Comparison of ENCODE assay signal across 2 cellular contexts in the genomic region with DNA sequence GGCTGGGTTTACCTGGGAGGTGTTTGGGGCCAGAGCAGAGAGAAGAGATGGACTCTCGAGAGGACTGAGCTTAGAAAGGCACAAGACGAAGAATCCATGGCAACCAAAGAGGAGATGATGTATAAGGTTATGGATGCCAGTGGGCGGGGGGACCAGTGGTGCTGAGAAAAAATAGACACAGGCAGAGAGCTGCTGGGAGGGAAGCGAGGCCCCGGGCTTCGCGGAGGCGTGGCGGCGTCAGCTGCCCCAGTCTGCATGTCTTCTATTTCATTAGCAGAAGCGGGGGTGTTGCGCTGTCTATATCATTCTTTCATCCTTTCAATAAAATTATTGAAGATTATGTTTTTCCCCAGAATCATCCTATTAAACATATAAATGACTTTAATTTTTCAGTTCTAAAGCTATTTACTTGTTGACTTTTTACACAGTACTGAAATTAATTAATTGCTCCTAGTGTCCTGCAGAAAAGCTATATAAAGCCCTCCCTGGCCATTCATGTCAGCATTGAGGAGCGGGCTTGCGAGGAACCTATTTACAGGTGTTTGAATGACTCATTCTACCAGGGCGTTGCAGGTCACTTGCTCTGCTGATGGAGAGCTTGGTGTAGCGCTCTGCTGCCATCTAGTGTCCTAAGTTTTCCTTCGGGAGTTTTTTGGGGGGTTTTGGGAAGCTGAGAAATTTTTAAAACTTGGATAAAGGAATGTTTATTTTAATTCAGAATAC.
A peak's percentile ranks its signal among the peaks of the same experiment; 100 is the strongest.
TF ChIP-seq lines count a peak whose summit lies in the region.

No MANE protein-coding gene starts in this region.

TF ChIP-seq in HEK293T, 16 proteins besides CTCF, POLR2A, EP300 and RAD21 (continued from another document):
- TF ChIP-seq NFRKB (IDR thresholded peaks at IDR 0.05) (no peak), CTBP1 (IDR thresholded peaks at IDR 0.05; ENCODE audit: borderline replicate concordance) (no peak), BHLHE40 (IDR thresholded peaks at IDR 0.05; ENCODE audit: borderline replicate concordance) (no peak), PKNOX1 (IDR thresholded peaks at IDR 0.05) (no peak), FOXA1 (IDR thresholded peaks at IDR 0.05) (no peak), ELF4 (IDR thresholded peaks at IDR 0.05) (no peak), HDGF (IDR thresholded peaks at IDR 0.05; ENCODE audit: borderline replicate concordance) (no peak), SUZ12 (IDR thresholded peaks at IDR 0.05) (no peak)

TF ChIP-seq in HepG2, 621 proteins besides CTCF, POLR2A, EP300 and RAD21 (continued from another document and continues in another):
- no peak for TF ChIP-seq BCL3 (CRISPR knock-in tag; IDR thresholded peaks at IDR 0.05)
- no peak for TF ChIP-seq CHD4 (IDR thresholded peaks at IDR 0.05; ENCODE audit: borderline replicate concordance, low read length)
- TF ChIP-seq ZFP36L2 (CRISPR knock-in tag; IDR thresholded peaks at IDR 0.05), result no peak
- no peak for TF ChIP-seq GABPB1 (CRISPR knock-in tag; IDR thresholded peaks at IDR 0.05)
- TF ChIP-seq ATF3 (CRISPR knock-in tag; IDR thresholded peaks at IDR 0.05), result 0 out of 2 replicates have a peak, but pooled peaks have one; percentile 30
- no peak for TF ChIP-seq ZNF446 (CRISPR knock-in tag; IDR thresholded peaks at IDR 0.05)
- TF ChIP-seq PHB2 (IDR thresholded peaks at IDR 0.05; ENCODE audit: partially characterized antibody), result no peak
- no peak for TF ChIP-seq ZBTB44 (CRISPR knock-in tag; IDR thresholded peaks at IDR 0.05)
- no peak for TF ChIP-seq RFX1 (IDR thresholded peaks at IDR 0.05)
- no peak for TF ChIP-seq ETS1 (CRISPR knock-in tag; IDR thresholded peaks at IDR 0.05)
- TF ChIP-seq AKNA (CRISPR knock-in tag; IDR thresholded peaks at IDR 0.05; ENCODE audit: borderline replicate concordance), result no peak
- TF ChIP-seq ZNF660 (CRISPR knock-in tag; IDR thresholded peaks at IDR 0.05; ENCODE audit: borderline replicate concordance, low read depth), result no peak
- peak; percentile 68 for TF ChIP-seq ZEB1 (IDR thresholded peaks at IDR 0.05; ENCODE audit: insufficient replicate concordance, low read depth)
- TF ChIP-seq ZMYM4 (CRISPR knock-in tag; IDR thresholded peaks at IDR 0.05), result no peak
- TF ChIP-seq GMEB1 (CRISPR knock-in tag; IDR thresholded peaks at IDR 0.05; ENCODE audit: borderline replicate concordance), result no peak
- TF ChIP-seq TFAP4 (IDR thresholded peaks at IDR 0.05; ENCODE audit: borderline replicate concordance, low read depth), result 0 out of 2 replicates have a peak, but pooled peaks have one; percentile 11
- no peak for TF ChIP-seq ZNF792 (CRISPR knock-in tag; IDR thresholded peaks at IDR 0.05)
- TF ChIP-seq RXRA (CRISPR knock-in tag; IDR thresholded peaks at IDR 0.05), result peak; percentile 25; the same call in 1 of the 2 replicates
- TF ChIP-seq FOSL1 (CRISPR knock-in tag; IDR thresholded peaks at IDR 0.05; ENCODE audit: borderline replicate concordance), result peak; percentile 59; the same call in 1 of the 2 replicates
- TF ChIP-seq PAWR (CRISPR knock-in tag; IDR thresholded peaks at IDR 0.05; ENCODE audit: borderline replicate concordance), result no peak
- TF ChIP-seq JUND (CRISPR knock-in tag; IDR thresholded peaks at IDR 0.05), result no peak
- no peak for TF ChIP-seq CREB1 (IDR thresholded peaks at IDR 0.05)
- no peak for TF ChIP-seq CREB1 (CRISPR knock-in tag; IDR thresholded peaks at IDR 0.05)
- TF ChIP-seq STAG1 (CRISPR knock-in tag; IDR thresholded peaks at IDR 0.05), result peak; percentile 92
- TF ChIP-seq ZNF691 (CRISPR knock-in tag; IDR thresholded peaks at IDR 0.05; ENCODE audit: borderline replicate concordance, low read depth), result no peak
- no peak for TF ChIP-seq ZFP62 (CRISPR knock-in tag; IDR thresholded peaks at IDR 0.05)
- no peak for TF ChIP-seq ZNF362 (CRISPR knock-in tag; IDR thresholded peaks at IDR 0.05; ENCODE audit: borderline replicate concordance)
- TF ChIP-seq NR2F6 (IDR thresholded peaks at IDR 0.05), result peak; percentile 38; the same call in 1 of the 2 replicates
- peak; percentile 34; the same call in 1 of the 2 replicates for TF ChIP-seq NR2F6 (CRISPR knock-in tag; IDR thresholded peaks at IDR 0.05)
- TF ChIP-seq ZNF720 (CRISPR knock-in tag; IDR thresholded peaks at IDR 0.05), result no peak
- TF ChIP-seq PHF21A (CRISPR knock-in tag; IDR thresholded peaks at IDR 0.05), result no peak
- no peak for TF ChIP-seq TRIM22 (IDR thresholded peaks at IDR 0.05)
- TF ChIP-seq RFX5 (IDR thresholded peaks at IDR 0.05; ENCODE audit: low read depth, low read length), result no peak
- TF ChIP-seq, protein P1, sequence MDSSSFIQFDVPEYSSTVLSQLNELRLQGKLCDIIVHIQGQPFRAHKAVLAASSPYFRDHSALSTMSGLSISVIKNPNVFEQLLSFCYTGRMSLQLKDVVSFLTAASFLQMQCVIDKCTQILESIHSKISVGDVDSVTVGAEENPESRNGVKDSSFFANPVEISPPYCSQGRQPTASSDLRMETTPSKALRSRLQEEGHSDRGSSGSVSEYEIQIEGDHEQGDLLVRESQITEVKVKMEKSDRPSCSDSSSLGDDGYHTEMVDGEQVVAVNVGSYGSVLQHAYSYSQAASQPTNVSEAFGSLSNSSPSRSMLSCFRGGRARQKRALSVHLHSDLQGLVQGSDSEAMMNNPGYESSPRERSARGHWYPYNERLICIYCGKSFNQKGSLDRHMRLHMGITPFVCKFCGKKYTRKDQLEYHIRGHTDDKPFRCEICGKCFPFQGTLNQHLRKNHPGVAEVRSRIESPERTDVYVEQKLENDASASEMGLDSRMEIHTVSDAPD (CRISPR knock-in tag; IDR thresholded peaks at IDR 0.05), result no peak
- TF ChIP-seq SYNCRIP (IDR thresholded peaks at IDR 0.05; ENCODE audit: insufficient read depth, low read depth, low read length), result no peak
